1 cellular context compared by ENCODE assay signal in the genomic region with DNA sequence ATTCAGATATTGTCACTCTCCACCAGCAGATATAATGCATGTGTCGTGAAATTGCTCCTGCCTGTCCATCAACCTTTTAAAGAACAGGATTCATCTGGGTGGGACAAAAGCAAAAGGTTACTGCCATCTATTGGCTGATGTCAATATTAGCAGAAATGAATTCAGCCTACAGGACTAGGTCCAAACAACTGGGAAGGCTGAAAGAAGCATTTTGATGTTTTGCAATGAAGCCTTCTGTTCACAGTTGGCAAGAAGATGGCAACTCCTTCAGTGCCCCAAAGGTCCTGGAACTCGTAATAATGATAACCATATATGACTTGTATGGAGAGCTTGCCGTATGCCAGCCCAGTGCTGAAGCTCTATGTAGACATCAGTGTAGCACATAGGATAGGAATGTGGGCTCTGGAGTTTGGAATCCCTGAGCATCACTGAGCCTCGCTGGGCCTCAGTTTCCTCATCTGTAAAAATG.
TF ChIP-seq lines count a peak whose summit lies in the region.

No MANE protein-coding gene starts in this region.

TF ChIP-seq in K562, 482 proteins besides CTCF, POLR2A, EP300 and RAD21 (continued from another document and continues in another):
- TF ChIP-seq STAG1 (CRISPR knock-in tag; IDR thresholded peaks at IDR 0.05; ENCODE audit: borderline replicate concordance) (no peak; the same call in 1 of the 2 replicates), ZNF140 (CRISPR knock-in tag; IDR thresholded peaks at IDR 0.05) (no peak), PYGO2 (tag; IDR thresholded peaks at IDR 0.05) (no peak), ZNF583 (CRISPR knock-in tag; IDR thresholded peaks at IDR 0.05) (no peak), SMAD3 (CRISPR knock-in tag; conservative IDR thresholded peaks at IDR 0.05) (no peak), IFI16 (CRISPR knock-in tag; IDR thresholded peaks at IDR 0.05) (no peak), MTA3 (IDR thresholded peaks at IDR 0.05; ENCODE audit: borderline replicate concordance) (no peak), ZNF445 (CRISPR knock-in tag; IDR thresholded peaks at IDR 0.05; ENCODE audit: low read depth) (no peak), HNRNPLL (IDR thresholded peaks at IDR 0.05; ENCODE audit: low read depth, low read length, poor library complexity, severe bottlenecking) (no peak), EGR1 (conservative IDR thresholded peaks at IDR 0.05) (no peak), ZFP1 (CRISPR knock-in tag; IDR thresholded peaks at IDR 0.05) (no peak), DIDO1 (tag; IDR thresholded peaks at IDR 0.05; ENCODE audit: low read depth) (no peak), ETV1 (tag; conservative IDR thresholded peaks at IDR 0.05; ENCODE audit: low read depth) (no peak), ZNF444 (CRISPR knock-in tag; IDR thresholded peaks at IDR 0.05) (no peak), SMC3 (conservative IDR thresholded peaks at IDR 0.05; ENCODE audit: insufficient read depth, low read depth, low read length) (peak; percentile 38; the same call in 1 of the 2 replicates), CBX8 (IDR thresholded peaks at IDR 0.05; ENCODE audit: borderline replicate concordance, extremely low read depth, low read depth, low read length, poor library complexity, severe bottlenecking) (no peak), POLR2H (tag; IDR thresholded peaks at IDR 0.05; ENCODE audit: low read depth) (no peak)
- TF ChIP-seq, protein P1, sequence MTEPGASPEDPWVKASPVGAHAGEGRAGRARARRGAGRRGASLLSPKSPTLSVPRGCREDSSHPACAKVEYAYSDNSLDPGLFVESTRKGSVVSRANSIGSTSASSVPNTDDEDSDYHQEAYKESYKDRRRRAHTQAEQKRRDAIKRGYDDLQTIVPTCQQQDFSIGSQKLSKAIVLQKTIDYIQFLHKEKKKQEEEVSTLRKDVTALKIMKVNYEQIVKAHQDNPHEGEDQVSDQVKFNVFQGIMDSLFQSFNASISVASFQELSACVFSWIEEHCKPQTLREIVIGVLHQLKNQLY (CRISPR knock-in tag; conservative IDR thresholded peaks at IDR 0.05), result no peak
- TF ChIP-seq, protein P2, sequence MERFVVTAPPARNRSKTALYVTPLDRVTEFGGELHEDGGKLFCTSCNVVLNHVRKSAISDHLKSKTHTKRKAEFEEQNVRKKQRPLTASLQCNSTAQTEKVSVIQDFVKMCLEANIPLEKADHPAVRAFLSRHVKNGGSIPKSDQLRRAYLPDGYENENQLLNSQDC (CRISPR knock-in tag; IDR thresholded peaks at IDR 0.05), result no peak
- TF ChIP-seq, protein P3, sequence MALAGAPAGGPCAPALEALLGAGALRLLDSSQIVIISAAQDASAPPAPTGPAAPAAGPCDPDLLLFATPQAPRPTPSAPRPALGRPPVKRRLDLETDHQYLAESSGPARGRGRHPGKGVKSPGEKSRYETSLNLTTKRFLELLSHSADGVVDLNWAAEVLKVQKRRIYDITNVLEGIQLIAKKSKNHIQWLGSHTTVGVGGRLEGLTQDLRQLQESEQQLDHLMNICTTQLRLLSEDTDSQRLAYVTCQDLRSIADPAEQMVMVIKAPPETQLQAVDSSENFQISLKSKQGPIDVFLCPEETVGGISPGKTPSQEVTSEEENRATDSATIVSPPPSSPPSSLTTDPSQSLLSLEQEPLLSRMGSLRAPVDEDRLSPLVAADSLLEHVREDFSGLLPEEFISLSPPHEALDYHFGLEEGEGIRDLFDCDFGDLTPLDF (CRISPR knock-in tag; IDR thresholded peaks at IDR 0.05), result no peak
- TF ChIP-seq, protein P4, sequence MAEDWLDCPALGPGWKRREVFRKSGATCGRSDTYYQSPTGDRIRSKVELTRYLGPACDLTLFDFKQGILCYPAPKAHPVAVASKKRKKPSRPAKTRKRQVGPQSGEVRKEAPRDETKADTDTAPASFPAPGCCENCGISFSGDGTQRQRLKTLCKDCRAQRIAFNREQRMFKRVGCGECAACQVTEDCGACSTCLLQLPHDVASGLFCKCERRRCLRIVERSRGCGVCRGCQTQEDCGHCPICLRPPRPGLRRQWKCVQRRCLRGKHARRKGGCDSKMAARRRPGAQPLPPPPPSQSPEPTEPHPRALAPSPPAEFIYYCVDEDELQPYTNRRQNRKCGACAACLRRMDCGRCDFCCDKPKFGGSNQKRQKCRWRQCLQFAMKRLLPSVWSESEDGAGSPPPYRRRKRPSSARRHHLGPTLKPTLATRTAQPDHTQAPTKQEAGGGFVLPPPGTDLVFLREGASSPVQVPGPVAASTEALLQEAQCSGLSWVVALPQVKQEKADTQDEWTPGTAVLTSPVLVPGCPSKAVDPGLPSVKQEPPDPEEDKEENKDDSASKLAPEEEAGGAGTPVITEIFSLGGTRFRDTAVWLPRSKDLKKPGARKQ (CRISPR knock-in tag; IDR thresholded peaks at IDR 0.05), result no peak
- TF ChIP-seq, protein P5, sequence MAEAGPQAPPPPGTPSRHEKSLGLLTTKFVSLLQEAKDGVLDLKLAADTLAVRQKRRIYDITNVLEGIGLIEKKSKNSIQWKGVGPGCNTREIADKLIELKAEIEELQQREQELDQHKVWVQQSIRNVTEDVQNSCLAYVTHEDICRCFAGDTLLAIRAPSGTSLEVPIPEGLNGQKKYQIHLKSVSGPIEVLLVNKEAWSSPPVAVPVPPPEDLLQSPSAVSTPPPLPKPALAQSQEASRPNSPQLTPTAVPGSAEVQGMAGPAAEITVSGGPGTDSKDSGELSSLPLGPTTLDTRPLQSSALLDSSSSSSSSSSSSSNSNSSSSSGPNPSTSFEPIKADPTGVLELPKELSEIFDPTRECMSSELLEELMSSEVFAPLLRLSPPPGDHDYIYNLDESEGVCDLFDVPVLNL (CRISPR knock-in tag; IDR thresholded peaks at IDR 0.05; ENCODE audit: low read depth), result no peak
- TF ChIP-seq, protein P6, sequence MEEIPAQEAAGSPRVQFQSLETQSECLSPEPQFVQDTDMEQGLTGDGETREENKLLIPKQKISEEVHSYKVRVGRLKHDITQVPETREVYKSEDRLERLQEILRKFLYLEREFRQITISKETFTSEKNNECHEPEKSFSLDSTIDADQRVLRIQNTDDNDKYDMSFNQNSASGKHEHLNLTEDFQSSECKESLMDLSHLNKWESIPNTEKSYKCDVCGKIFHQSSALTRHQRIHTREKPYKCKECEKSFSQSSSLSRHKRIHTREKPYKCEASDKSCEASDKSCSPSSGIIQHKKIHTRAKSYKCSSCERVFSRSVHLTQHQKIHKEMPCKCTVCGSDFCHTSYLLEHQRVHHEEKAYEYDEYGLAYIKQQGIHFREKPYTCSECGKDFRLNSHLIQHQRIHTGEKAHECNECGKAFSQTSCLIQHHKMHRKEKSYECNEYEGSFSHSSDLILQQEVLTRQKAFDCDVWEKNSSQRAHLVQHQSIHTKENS (CRISPR knock-in tag; IDR thresholded peaks at IDR 0.05), result no peak
- TF ChIP-seq, protein P7, sequence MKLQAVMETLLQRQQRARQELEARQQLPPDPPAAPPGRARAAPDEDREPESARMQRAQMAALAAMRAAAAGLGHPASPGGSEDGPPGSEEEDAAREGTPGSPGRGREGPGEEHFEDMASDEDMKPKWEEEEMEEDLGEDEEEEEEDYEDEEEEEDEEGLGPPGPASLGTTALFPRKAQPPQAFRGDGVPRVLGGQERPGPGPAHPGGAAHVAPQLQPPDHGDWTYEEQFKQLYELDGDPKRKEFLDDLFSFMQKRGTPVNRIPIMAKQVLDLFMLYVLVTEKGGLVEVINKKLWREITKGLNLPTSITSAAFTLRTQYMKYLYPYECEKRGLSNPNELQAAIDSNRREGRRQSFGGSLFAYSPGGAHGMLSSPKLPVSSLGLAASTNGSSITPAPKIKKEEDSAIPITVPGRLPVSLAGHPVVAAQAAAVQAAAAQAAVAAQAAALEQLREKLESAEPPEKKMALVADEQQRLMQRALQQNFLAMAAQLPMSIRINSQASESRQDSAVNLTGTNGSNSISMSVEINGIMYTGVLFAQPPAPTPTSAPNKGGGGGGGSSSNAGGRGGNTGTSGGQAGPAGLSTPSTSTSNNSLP (IDR thresholded peaks at IDR 0.05; ENCODE audit: borderline replicate concordance, low read depth, low read length), result 0 out of 2 replicates have a peak, but pooled peaks have one; percentile 37
- TF ChIP-seq, protein P8, sequence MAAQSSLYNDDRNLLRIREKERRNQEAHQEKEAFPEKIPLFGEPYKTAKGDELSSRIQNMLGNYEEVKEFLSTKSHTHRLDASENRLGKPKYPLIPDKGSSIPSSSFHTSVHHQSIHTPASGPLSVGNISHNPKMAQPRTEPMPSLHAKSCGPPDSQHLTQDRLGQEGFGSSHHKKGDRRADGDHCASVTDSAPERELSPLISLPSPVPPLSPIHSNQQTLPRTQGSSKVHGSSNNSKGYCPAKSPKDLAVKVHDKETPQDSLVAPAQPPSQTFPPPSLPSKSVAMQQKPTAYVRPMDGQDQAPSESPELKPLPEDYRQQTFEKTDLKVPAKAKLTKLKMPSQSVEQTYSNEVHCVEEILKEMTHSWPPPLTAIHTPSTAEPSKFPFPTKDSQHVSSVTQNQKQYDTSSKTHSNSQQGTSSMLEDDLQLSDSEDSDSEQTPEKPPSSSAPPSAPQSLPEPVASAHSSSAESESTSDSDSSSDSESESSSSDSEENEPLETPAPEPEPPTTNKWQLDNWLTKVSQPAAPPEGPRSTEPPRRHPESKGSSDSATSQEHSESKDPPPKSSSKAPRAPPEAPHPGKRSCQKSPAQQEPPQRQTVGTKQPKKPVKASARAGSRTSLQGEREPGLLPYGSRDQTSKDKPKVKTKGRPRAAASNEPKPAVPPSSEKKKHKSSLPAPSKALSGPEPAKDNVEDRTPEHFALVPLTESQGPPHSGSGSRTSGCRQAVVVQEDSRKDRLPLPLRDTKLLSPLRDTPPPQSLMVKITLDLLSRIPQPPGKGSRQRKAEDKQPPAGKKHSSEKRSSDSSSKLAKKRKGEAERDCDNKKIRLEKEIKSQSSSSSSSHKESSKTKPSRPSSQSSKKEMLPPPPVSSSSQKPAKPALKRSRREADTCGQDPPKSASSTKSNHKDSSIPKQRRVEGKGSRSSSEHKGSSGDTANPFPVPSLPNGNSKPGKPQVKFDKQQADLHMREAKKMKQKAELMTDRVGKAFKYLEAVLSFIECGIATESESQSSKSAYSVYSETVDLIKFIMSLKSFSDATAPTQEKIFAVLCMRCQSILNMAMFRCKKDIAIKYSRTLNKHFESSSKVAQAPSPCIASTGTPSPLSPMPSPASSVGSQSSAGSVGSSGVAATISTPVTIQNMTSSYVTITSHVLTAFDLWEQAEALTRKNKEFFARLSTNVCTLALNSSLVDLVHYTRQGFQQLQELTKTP (IDR thresholded peaks at IDR 0.05; ENCODE audit: low read depth in 1 of 2, partially characterized antibody in 2 of 2), result no peak
- TF ChIP-seq, protein P9, sequence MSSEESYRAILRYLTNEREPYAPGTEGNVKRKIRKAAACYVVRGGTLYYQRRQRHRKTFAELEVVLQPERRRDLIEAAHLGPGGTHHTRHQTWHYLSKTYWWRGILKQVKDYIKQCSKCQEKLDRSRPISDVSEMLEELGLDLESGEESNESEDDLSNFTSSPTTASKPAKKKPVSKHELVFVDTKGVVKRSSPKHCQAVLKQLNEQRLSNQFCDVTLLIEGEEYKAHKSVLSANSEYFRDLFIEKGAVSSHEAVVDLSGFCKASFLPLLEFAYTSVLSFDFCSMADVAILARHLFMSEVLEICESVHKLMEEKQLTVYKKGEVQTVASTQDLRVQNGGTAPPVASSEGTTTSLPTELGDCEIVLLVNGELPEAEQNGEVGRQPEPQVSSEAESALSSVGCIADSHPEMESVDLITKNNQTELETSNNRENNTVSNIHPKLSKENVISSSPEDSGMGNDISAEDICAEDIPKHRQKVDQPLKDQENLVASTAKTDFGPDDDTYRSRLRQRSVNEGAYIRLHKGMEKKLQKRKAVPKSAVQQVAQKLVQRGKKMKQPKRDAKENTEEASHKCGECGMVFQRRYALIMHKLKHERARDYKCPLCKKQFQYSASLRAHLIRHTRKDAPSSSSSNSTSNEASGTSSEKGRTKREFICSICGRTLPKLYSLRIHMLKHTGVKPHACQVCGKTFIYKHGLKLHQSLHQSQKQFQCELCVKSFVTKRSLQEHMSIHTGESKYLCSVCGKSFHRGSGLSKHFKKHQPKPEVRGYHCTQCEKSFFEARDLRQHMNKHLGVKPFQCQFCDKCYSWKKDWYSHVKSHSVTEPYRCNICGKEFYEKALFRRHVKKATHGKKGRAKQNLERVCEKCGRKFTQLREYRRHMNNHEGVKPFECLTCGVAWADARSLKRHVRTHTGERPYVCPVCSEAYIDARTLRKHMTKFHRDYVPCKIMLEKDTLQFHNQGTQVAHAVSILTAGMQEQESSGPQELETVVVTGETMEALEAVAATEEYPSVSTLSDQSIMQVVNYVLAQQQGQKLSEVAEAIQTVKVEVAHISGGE (CRISPR knock-in tag; IDR thresholded peaks at IDR 0.05), result peak in 1 of 3 experiments; percentile 36; a peak in 1 of 6 replicates
- TF ChIP-seq, protein P10, sequence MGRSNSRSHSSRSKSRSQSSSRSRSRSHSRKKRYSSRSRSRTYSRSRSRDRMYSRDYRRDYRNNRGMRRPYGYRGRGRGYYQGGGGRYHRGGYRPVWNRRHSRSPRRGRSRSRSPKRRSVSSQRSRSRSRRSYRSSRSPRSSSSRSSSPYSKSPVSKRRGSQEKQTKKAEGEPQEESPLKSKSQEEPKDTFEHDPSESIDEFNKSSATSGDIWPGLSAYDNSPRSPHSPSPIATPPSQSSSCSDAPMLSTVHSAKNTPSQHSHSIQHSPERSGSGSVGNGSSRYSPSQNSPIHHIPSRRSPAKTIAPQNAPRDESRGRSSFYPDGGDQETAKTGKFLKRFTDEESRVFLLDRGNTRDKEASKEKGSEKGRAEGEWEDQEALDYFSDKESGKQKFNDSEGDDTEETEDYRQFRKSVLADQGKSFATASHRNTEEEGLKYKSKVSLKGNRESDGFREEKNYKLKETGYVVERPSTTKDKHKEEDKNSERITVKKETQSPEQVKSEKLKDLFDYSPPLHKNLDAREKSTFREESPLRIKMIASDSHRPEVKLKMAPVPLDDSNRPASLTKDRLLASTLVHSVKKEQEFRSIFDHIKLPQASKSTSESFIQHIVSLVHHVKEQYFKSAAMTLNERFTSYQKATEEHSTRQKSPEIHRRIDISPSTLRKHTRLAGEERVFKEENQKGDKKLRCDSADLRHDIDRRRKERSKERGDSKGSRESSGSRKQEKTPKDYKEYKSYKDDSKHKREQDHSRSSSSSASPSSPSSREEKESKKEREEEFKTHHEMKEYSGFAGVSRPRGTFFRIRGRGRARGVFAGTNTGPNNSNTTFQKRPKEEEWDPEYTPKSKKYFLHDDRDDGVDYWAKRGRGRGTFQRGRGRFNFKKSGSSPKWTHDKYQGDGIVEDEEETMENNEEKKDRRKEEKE (IDR thresholded peaks at IDR 0.05; ENCODE audit: borderline replicate concordance in 1 of 2, control insufficient read depth in 1 of 2, low read depth in 2 of 2, low read length in 1 of 2), result peak in 1 of 2 experiments; percentile 53; a peak in 1 of 4 replicates
- TF ChIP-seq, protein P11, sequence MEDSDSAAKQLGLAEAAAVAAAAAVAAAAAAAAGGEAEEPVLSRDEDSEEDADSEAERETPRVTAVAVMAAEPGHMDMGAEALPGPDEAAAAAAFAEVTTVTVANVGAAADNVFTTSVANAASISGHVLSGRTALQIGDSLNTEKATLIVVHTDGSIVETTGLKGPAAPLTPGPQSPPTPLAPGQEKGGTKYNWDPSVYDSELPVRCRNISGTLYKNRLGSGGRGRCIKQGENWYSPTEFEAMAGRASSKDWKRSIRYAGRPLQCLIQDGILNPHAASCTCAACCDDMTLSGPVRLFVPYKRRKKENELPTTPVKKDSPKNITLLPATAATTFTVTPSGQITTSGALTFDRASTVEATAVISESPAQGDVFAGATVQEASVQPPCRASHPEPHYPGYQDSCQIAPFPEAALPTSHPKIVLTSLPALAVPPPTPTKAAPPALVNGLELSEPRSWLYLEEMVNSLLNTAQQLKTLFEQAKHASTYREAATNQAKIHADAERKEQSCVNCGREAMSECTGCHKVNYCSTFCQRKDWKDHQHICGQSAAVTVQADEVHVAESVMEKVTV (CRISPR knock-in tag; IDR thresholded peaks at IDR 0.05), result peak; percentile 79
